ENCODE assay signal across 8 cellular contexts in genomic region chr6:136549359-136550044, GRCh38. TPM values are rescaled to one million over a fixed set of nuclear protein-coding genes. Genes with fewer than 3 reads are reported as not detected.
DNase-seq lines count a peak whose midpoint lies in the region; ATAC-seq and TF ChIP-seq lines count a peak whose summit lies in the region.

No MANE protein-coding gene starts in this region.

- H3K4me1 Mint-ChIP-seq in activated CD8-positive, alpha-beta T cell treated with anti-CD3 and anti-CD28 coated beads for 36 hours (ENCODE audit: low read depth): peaks cover 5% of the 10 kb centered on the region
- peaks cover 10% of the 10 kb centered on the region for H3K4me1 Mint-ChIP-seq in osteocyte (ENCODE audit: unreplicated experiment)

- intact Hi-C loops in activated CD8-positive, alpha-beta T cell treated with anti-CD3 and anti-CD28 coated beads for 36 hours (cut with micrococcal nuclease): loop anchor here (10.0 kb wide), 1 partner anchor 175 kb away; no protein-coding TSS in a partner anchor

- POLR2A ChIA-PET in activated CD8-positive, alpha-beta T cell treated with anti-CD3 and anti-CD28 coated beads for 36 hours (lab: Charles Lee): interaction anchor here (0.8 kb wide), 1 partner anchor 192 kb away, joined by 4 read pairs; no protein-coding TSS in a partner anchor

- H3K27me3 Mint-ChIP-seq in activated CD8-positive, alpha-beta T cell treated with anti-CD3 and anti-CD28 coated beads for 36 hours: peaks cover 35% of the 10 kb centered on the region
- H3K27me3 Mint-ChIP-seq in osteocyte (ENCODE audit: unreplicated experiment): peaks cover 65% of the 10 kb centered on the region

- H3K4me3 Mint-ChIP-seq in activated CD8-positive, alpha-beta T cell treated with anti-CD3 and anti-CD28 coated beads for 36 hours: peak overlapping the region; percentile 61
- H3K4me3 Mint-ChIP-seq in osteocyte (ENCODE audit: unreplicated experiment): peak overlapping the region; percentile 68

- no peak overlapping the region for H3K27ac Mint-ChIP-seq in activated CD8-positive, alpha-beta T cell treated with anti-CD3 and anti-CD28 coated beads for 36 hours
- H3K27ac Mint-ChIP-seq in osteocyte (ENCODE audit: unreplicated experiment): no peak overlapping the region

- CTCF ChIA-PET in activated CD8-positive, alpha-beta T cell treated with anti-CD3 and anti-CD28 coated beads for 36 hours (lab: Charles Lee): interaction anchor here (0.6 to 1.8 kb wide), 14 partner anchors 9 to 232 kb away, joined by 3 to 12 read pairs (median 4); no protein-coding TSS in a partner anchor

- H3K9me3 Mint-ChIP-seq in activated CD8-positive, alpha-beta T cell treated with anti-CD3 and anti-CD28 coated beads for 36 hours: no peaks in the 10 kb centered on the region
- H3K9me3 Mint-ChIP-seq in osteocyte (ENCODE audit: unreplicated experiment): no peaks in the 10 kb centered on the region

- no peak for TF ChIP-seq CTCF in activated CD8-positive, alpha-beta T cell treated with anti-CD3 and anti-CD28 coated beads for 36 hours (IDR thresholded peaks at IDR 0.05)
- no peak for TF ChIP-seq CTCF in osteocyte (IDR thresholded peaks at IDR 0.05)

- DNase-seq in NCI-H1105 treated with DMSO at 0.1 percent for 48 hours (lab: John Stamatoyannopoulos, UW) (peak; percentile 37), NCI-H1105 (lab: John Stamatoyannopoulos, UW) (no peak), globus pallidus (ENCODE audit: low spot score) (peak; percentile 58), osteocyte (ENCODE audit: extremely low spot score, unreplicated experiment) (no peak), GF-D8 (lab: John Stamatoyannopoulos, UW) (no peak)
- no peak for DNase-seq in activated CD8-positive, alpha-beta T cell treated with anti-CD3 and anti-CD28 coated beads for 36 hours

- no peaks in the 10 kb centered on the region for H3K36me3 Mint-ChIP-seq in activated CD8-positive, alpha-beta T cell treated with anti-CD3 and anti-CD28 coated beads for 36 hours (ENCODE audit: low read depth)
- no peaks in the 10 kb centered on the region for H3K36me3 Mint-ChIP-seq in osteocyte (ENCODE audit: unreplicated experiment)

- ATAC-seq in HG03280 (IDR thresholded peaks at IDR 0.05; ENCODE audit: unreplicated experiment): peak; percentile 1
- ATAC-seq in activated CD8-positive, alpha-beta T cell treated with anti-CD3 and anti-CD28 coated beads for 36 hours: no peak
- ATAC-seq in HG03196 (IDR thresholded peaks at IDR 0.05; ENCODE audit: unreplicated experiment): no peak

RNA-seq across cellular contexts. Expression of gene MAP7, which starts 0.7 kb away (rescaled TPM):
- total RNA-seq in activated CD8-positive, alpha-beta T cell treated with anti-CD3 and anti-CD28 coated beads for 36 hours: under 1 TPM; 0.47 to 0.67 TPM
- total RNA-seq in osteocyte: 0.38 and 0.68 TPM in 2 replicates

Comparison
In these comparisons a context has a peak if more than half of its experiments do, and no peak if none do; other contexts are left out.
1. DNase-seq: peak in NCI-H1105 treated with DMSO at 0.1 percent for 48 hours (single experiment) and globus pallidus (single experiment); none in NCI-H1105 (single experiment), activated CD8-positive, alpha-beta T cell treated with anti-CD3 and anti-CD28 coated beads for 36 hours (single experiment), osteocyte (single experiment) and GF-D8 (single experiment).